ENCODE assay signal across 22 cellular contexts in the genomic region with DNA sequence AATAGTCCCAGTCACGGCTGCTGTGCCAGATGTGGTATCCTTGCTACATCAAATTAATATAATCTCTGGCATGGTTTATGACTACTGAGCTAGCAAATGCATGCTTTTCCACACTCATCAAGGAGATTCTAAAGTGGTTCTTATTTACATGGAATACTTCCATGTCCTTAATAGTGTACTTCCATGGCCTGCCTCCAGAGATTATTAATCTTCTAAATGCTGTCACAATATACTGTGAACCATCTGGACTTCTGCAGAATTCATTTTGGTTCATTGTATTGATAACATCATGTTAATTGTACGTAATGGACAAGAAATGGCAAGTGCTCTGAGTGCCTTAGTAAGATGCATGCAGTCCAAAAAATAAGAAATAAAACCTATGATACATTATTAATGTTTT.
"Had no signal": no experiment of that assay in that cellular context is flagged by ENCODE, and none has a peak within 500 bp of the region (broad histone marks: within the 10 kb centered on the region; RNA-seq: fewer than 3 reads in every experiment).

No MANE protein-coding gene starts in this region.

- H3K9ac ChIP-seq: KMS-11 had no signal

- H3K4me2 ChIP-seq: KMS-11, PC-9 had no signal

- H2AFZ ChIP-seq: PC-9 had no signal

- DNase-seq: activated CD4-positive, alpha-beta T cell treated with anti-CD3 and anti-CD28 coated beads, Interleukin-2, amount 10 ng/mL, durations not matched to agents 24 days and 14 days; activated CD4-positive, alpha-beta T cell treated with anti-CD3 and anti-CD28 coated beads, Interleukin-2, amount 50 U/mL, for 48 hours; activated CD8-positive, alpha-beta T cell treated with anti-CD3 and anti-CD28 coated beads, Interleukin-2, amount 10 ng/mL, durations not matched to agents 7 days and 5 days; activated gamma-delta T cell; activated naive CD4-positive, alpha-beta T cell treated with Interleukin-2 at 50 U/mL for 16 hours; activated T-cell treated with anti-CD3 and anti-CD28 coated beads, Interleukin-2, amount 50 U/mL, for 24 hours; adrenal gland; brain microvascular endothelial cell; central memory CD4-positive, alpha-beta T cell; NCI-H1092 treated with DMSO at 0.1 percent for 48 hours; NCI-H1417; NCI-H146; NCI-H1930; NCI-H2081 treated with DMSO at 0.1 percent for 48 hours; NCI-H2227 treated with DMSO at 0.1 percent for 48 hours; NCI-H526 treated with DMSO at 0.1 percent for 48 hours; NCI-H82; NK-92 treated with Interleukin-12 subunit alpha and Interleukin-12 subunit beta, amount 100 ng/mL, for 24 hours; PC-9; SIG-M5 had no signal

- H3K27me3 ChIP-seq: adrenal gland, brain microvascular endothelial cell had no signal

- H3K4me1 ChIP-seq: adrenal gland had no signal

- H3K9me3 ChIP-seq: adrenal gland had no signal

- H3K27ac ChIP-seq: adrenal gland, brain microvascular endothelial cell, KMS-11, PC-9, RWPE1 had no signal

- H3K4me3 ChIP-seq: adrenal gland, PC-9 had no signal

- H3K36me3 ChIP-seq: adrenal gland, brain microvascular endothelial cell had no signal
